1 cellular context compared by ENCODE assay signal in genomic region chr1:155208656-155209372, GRCh38.
TF ChIP-seq lines count a peak whose summit lies in the region.

TSS of gene MTX1 (plus strand) at chr1:155208695. CDS start at chr1:155208805, 110 bp downstream.

TF ChIP-seq in WTC11, 78 proteins besides CTCF, POLR2A, EP300 and RAD21 (continued from another document):
- TF ChIP-seq ZNF532 (CRISPR knock-in tag; IDR thresholded peaks at IDR 0.05; ENCODE audit: borderline replicate concordance) (0 out of 2 replicates have a peak, but pooled peaks have one; percentile 58), SP1 (CRISPR knock-in tag; conservative IDR thresholded peaks at IDR 0.05) (peak; percentile 40; the same call in 1 of the 2 replicates), NR2C2 (CRISPR knock-in tag; IDR thresholded peaks at IDR 0.05) (peak; percentile 83)
